ENCODE assay signal across 17 cellular contexts in genomic region chr9:20187318-20187717, GRCh38.
DNase-seq lines count a peak whose midpoint lies in the region; ATAC-seq and TF ChIP-seq lines count a peak whose summit lies in the region.
"Had no signal": no experiment of that assay in that cellular context is flagged by ENCODE, and none has a peak within 500 bp of the region (broad histone marks: within the 10 kb centered on the region; RNA-seq: fewer than 3 reads in every experiment).

No MANE protein-coding gene starts in this region.

- peak; percentile 42 for DNase-seq in activated CD4-positive, alpha-beta T cell treated with anti-CD3 and anti-CD28 coated beads, Interleukin-2, amount 10 ng/mL, durations not matched to agents 24 days and 14 days
- no peak for DNase-seq in activated CD4-positive, alpha-beta T cell treated with anti-CD3 and anti-CD28 coated beads, Interleukin-2, amount 50 U/mL, for 1 hour
- DNase-seq in T-helper 17 cell (no peak), naive B cell (peak; percentile 24), GM10266 (ENCODE audit: extremely low spot score) (no peak)
- DNase-seq: AML-193; CD4-positive, CD25-positive, alpha-beta regulatory T cell; CD8-positive, alpha-beta memory T cell; COR-L47; DMS 273 treated with DMSO at 0.1 percent for 48 hours; DMS53; DND-41 had no signal

- intact Hi-C loops in activated CD4-positive, alpha-beta T cell treated with anti-CD3 and anti-CD28 coated beads, Interleukin-2, amount 10 ng/mL, durations not matched to agents 24 days and 14 days (cut with micrococcal nuclease) = no loop called here

- H3K9me3 ChIP-seq in T-helper 17 cell (ENCODE audit: control insufficient read depth, low read length, poor library complexity, severe bottlenecking) = no peaks in the 10 kb centered on the region
- H3K9me3 ChIP-seq: A549; BLaER1 treated with 17β-estradiol and CSF1 and Interleukin-3, amounts not matched to agents 10 nM and 100 nM; HAP-1 had no signal

- no peaks in the 10 kb centered on the region for H3K27me3 Mint-ChIP-seq in activated CD4-positive, alpha-beta T cell treated with anti-CD3 and anti-CD28 coated beads, Interleukin-2, amount 10 ng/mL, durations not matched to agents 24 days and 14 days
- H3K27me3 Mint-ChIP-seq in T-helper 17 cell = no peaks in the 10 kb centered on the region
- H3K27me3 Mint-ChIP-seq in naive B cell = peaks cover 0 to 6% (median 5%) of the 10 kb centered on the region in 3 donors

- no peak overlapping the region for H3K4me3 Mint-ChIP-seq in activated CD4-positive, alpha-beta T cell treated with anti-CD3 and anti-CD28 coated beads, Interleukin-2, amount 10 ng/mL, durations not matched to agents 24 days and 14 days
- H3K4me3 Mint-ChIP-seq in T-helper 17 cell (no peak overlapping the region), naive B cell (peak overlapping the region in 3 of 8 donors; percentile 9 to 58 (median 10))
- H3K4me3 Mint-ChIP-seq: CD4-positive, CD25-positive, alpha-beta regulatory T cell; CD8-positive, alpha-beta memory T cell had no signal

- H3K27ac Mint-ChIP-seq in activated CD4-positive, alpha-beta T cell treated with anti-CD3 and anti-CD28 coated beads, Interleukin-2, amount 10 ng/mL, durations not matched to agents 24 days and 14 days = no peak overlapping the region
- H3K27ac Mint-ChIP-seq in T-helper 17 cell (peak overlapping the region; percentile 0), naive B cell (peak overlapping the region in 4 of 6 donors; percentile 1 to 41 (median 4))
- H3K27ac Mint-ChIP-seq: CD4-positive, CD25-positive, alpha-beta regulatory T cell; CD8-positive, alpha-beta memory T cell had no signal

- peaks cover 2% of the 10 kb centered on the region for H3K36me3 Mint-ChIP-seq in activated CD4-positive, alpha-beta T cell treated with anti-CD3 and anti-CD28 coated beads, Interleukin-2, amount 10 ng/mL, durations not matched to agents 24 days and 14 days (ENCODE audit: low read depth)
- H3K36me3 Mint-ChIP-seq in T-helper 17 cell (ENCODE audit: low read depth) (peaks cover 2% of the 10 kb centered on the region), naive B cell (no peaks in the 10 kb centered on the region)

- TF ChIP-seq CTCF in GM10266 (IDR thresholded peaks at IDR 0.05; ENCODE audit: control insufficient read depth, insufficient read depth, low read depth, missing control alignments) = no peak

- H3K9me3 Mint-ChIP-seq in activated CD4-positive, alpha-beta T cell treated with anti-CD3 and anti-CD28 coated beads, Interleukin-2, amount 10 ng/mL, durations not matched to agents 24 days and 14 days = peaks cover 30% of the 10 kb centered on the region
- H3K9me3 Mint-ChIP-seq in naive B cell = peaks cover 0 to 4% (median 0%) of the 10 kb centered on the region in 7 donors

- no peak for ATAC-seq in T-helper 17 cell
- ATAC-seq in naive B cell (ENCODE audit: low read depth in 2 of 2) = peak; percentile 82 to 98
- no peak for ATAC-seq in GM18858 (IDR thresholded peaks at IDR 0.05; ENCODE audit: unreplicated experiment)
- ATAC-seq in HG02678 (IDR thresholded peaks at IDR 0.05; ENCODE audit: unreplicated experiment) = no peak
- ATAC-seq: A549 had no signal

- no peaks in the 10 kb centered on the region for H3K4me1 Mint-ChIP-seq in activated CD4-positive, alpha-beta T cell treated with anti-CD3 and anti-CD28 coated beads, Interleukin-2, amount 10 ng/mL, durations not matched to agents 24 days and 14 days
- H3K4me1 Mint-ChIP-seq in T-helper 17 cell (no peaks in the 10 kb centered on the region), naive B cell (peaks cover 8 to 22% (median 10%) of the 10 kb centered on the region in 3 donors)
- H3K4me1 Mint-ChIP-seq: CD8-positive, alpha-beta memory T cell had no signal

Comparison
In these comparisons a context has a peak if more than half of its experiments do, and no peak if none do; other contexts are left out.
1. DNase-seq: peak in activated CD4-positive, alpha-beta T cell treated with anti-CD3 and anti-CD28 coated beads, Interleukin-2, amount 10 ng/mL, durations not matched to agents 24 days and 14 days (single experiment) and naive B cell (single experiment); none in activated CD4-positive, alpha-beta T cell treated with anti-CD3 and anti-CD28 coated beads, Interleukin-2, amount 50 U/mL, for 1 hour (single experiment), T-helper 17 cell (0 of 3) and GM10266 (single experiment).
2. ATAC-seq: peak in naive B cell (2 of 2); none in T-helper 17 cell (single experiment), GM18858 (single experiment) and HG02678 (single experiment).